ENCODE assay signal across 26 cellular contexts in genomic region chr4:119170195-119170594, GRCh38. TPM values are rescaled to one million over a fixed set of nuclear protein-coding genes. Genes with fewer than 3 reads are reported as not detected.
DNase-seq lines count a peak whose midpoint lies in the region; ATAC-seq, FAIRE-seq and TF ChIP-seq lines count a peak whose summit lies in the region.
"Had no signal": no experiment of that assay in that cellular context is flagged by ENCODE, and none has a peak within 500 bp of the region (broad histone marks: within the 10 kb centered on the region; RNA-seq: fewer than 3 reads in every experiment).

No MANE protein-coding gene starts in this region.

- H3K4me2 ChIP-seq in SK-N-SH = no peak overlapping the region
- H3K4me2 ChIP-seq: GM23338 had no signal

- CTCF ChIA-PET in SK-N-SH (lab: Yijun Ruan, JAX) = no interaction called here

- H3K4me3 ChIP-seq in SK-N-SH (ENCODE audit: low read depth in 2 of 2, low read length in 1 of 2) = no peak overlapping the region
- H3K4me3 ChIP-seq: GM23338 had no signal

- H4K20me1 ChIP-seq in SK-N-SH (ENCODE audit: insufficient read depth) = no peaks in the 10 kb centered on the region

- no peak overlapping the region for H3K27ac ChIP-seq in SK-N-SH (ENCODE audit: low read depth in 2 of 2, low read length in 1 of 2)
- H3K27ac ChIP-seq: 22Rv1, RWPE1 had no signal

- TF ChIP-seq EP300 in SK-N-SH (IDR thresholded peaks at IDR 0.05; ENCODE audit: borderline replicate concordance in 1 of 2, low read depth in 1 of 2, low read length in 1 of 2) = no peak

- no peaks in the 10 kb centered on the region for H3K27me3 ChIP-seq in SK-N-SH (ENCODE audit: insufficient read depth)

- peak; percentile 21; the same call in 1 of the 2 replicates for TF ChIP-seq CTCF in SK-N-SH (IDR thresholded peaks at IDR 0.05)
- TF ChIP-seq CTCF in HFFc6 (IDR thresholded peaks at IDR 0.05) = peak; percentile 44
- TF ChIP-seq CTCF in chondrocyte (IDR thresholded peaks at IDR 0.05) = peak; percentile 26

- H3K79me2 ChIP-seq in SK-N-SH (ENCODE audit: insufficient read depth) = no peaks in the 10 kb centered on the region

- no peak for TF ChIP-seq RAD21 in SK-N-SH (IDR thresholded peaks at IDR 0.05; ENCODE audit: low read length)

- H3K4me1 ChIP-seq in SK-N-SH (ENCODE audit: control insufficient read depth in 1 of 2, insufficient read depth in 2 of 2, low read depth in 1 of 2, low read length in 1 of 2) = no peaks in the 10 kb centered on the region

- H3F3A ChIP-seq in SK-N-SH (replicated peaks; ENCODE audit: insufficient read depth) = no peaks in the 10 kb centered on the region

- no peak for ATAC-seq in SK-N-SH treated with all-trans-retinoic acid at 6 μM for 48 hours
- no peak for ATAC-seq in GM21526 (IDR thresholded peaks at IDR 0.05; ENCODE audit: low FRiP score, unreplicated experiment)
- ATAC-seq: GM23338, Panc1 had no signal

- no peak for TF ChIP-seq POLR2A in H54 (IDR thresholded peaks at IDR 0.05; ENCODE audit: low read depth, low read length)

- DNase-seq in SK-N-SH (peak; percentile 12), HFFc6 (no peak), chondrocyte (ENCODE audit: low spot score) (no peak), kidney tubule cell (ENCODE audit: low spot score) (no peak), H54 (ENCODE audit: insufficient read length, low spot score) (no peak)
- DNase-seq: CD4-positive, CD25-positive, alpha-beta regulatory T cell; KBM-7; MM.1S; NCI-H1417; NCI-H1694; NCI-H2029 treated with DMSO at 0.1 percent for 48 hours; NCI-H226; NCI-H510A; NCI-H69; SHP77 treated with DMSO at 0.1 percent for 48 hours; SW 1271 had no signal

- H3K9me3 Mint-ChIP-seq in HFFc6 = no peaks in the 10 kb centered on the region
- H3K9me3 Mint-ChIP-seq in chondrocyte (ENCODE audit: low read depth) = peaks cover 15% of the 10 kb centered on the region
- H3K9me3 Mint-ChIP-seq: CD4-positive, CD25-positive, alpha-beta regulatory T cell; GM23338 had no signal

- H3K4me3 Mint-ChIP-seq in HFFc6 (no peak overlapping the region), chondrocyte (ENCODE audit: unreplicated experiment) (no peak overlapping the region)
- H3K4me3 Mint-ChIP-seq: CD4-positive, CD25-positive, alpha-beta regulatory T cell; GM23338 had no signal

- H3K27me3 Mint-ChIP-seq in HFFc6 (ENCODE audit: insufficient read depth) (no peaks in the 10 kb centered on the region), chondrocyte (ENCODE audit: low read depth) (no peaks in the 10 kb centered on the region)
- H3K27me3 Mint-ChIP-seq: CD4-positive, CD25-positive, alpha-beta regulatory T cell had no signal

- no peak for FAIRE-seq in H54 (lab: Jason Lieb, UNC)
- FAIRE-seq: D721Med, GM18507, HTR-8/SVneo had no signal

- no peaks in the 10 kb centered on the region for H3K36me3 Mint-ChIP-seq in HFFc6 (ENCODE audit: low read depth)
- peaks cover 2% of the 10 kb centered on the region for H3K36me3 Mint-ChIP-seq in chondrocyte (ENCODE audit: low read depth)
- H3K36me3 Mint-ChIP-seq: CD4-positive, CD25-positive, alpha-beta regulatory T cell had no signal

- H3K27ac Mint-ChIP-seq in HFFc6 (no peak overlapping the region), chondrocyte (ENCODE audit: unreplicated experiment) (no peak overlapping the region)
- H3K27ac Mint-ChIP-seq: CD4-positive, CD25-positive, alpha-beta regulatory T cell; GM23338 had no signal

- H3K36me3 ChIP-seq in SK-N-SH (replicated peaks in 1 of 2; ENCODE audit: control insufficient read depth in 1 of 2, insufficient read depth in 2 of 2, low read length in 1 of 2) = no peaks in the 10 kb centered on the region

- no peaks in the 10 kb centered on the region for H3K9me2 ChIP-seq in SK-N-SH

- no peak overlapping the region for H2AFZ ChIP-seq in SK-N-SH (ENCODE audit: low read depth)
- H2AFZ ChIP-seq: GM23338 had no signal

- no peak overlapping the region for H3K9ac ChIP-seq in SK-N-SH

- H3K9me3 ChIP-seq in SK-N-SH = no peaks in the 10 kb centered on the region

- H3K4me1 Mint-ChIP-seq in HFFc6 (ENCODE audit: low read depth) = peaks cover 12% of the 10 kb centered on the region
- H3K4me1 Mint-ChIP-seq in chondrocyte (ENCODE audit: low read depth) = no peaks in the 10 kb centered on the region
- H3K4me1 Mint-ChIP-seq: CD4-positive, CD25-positive, alpha-beta regulatory T cell; GM23338 had no signal

- POLR2A ChIA-PET in SK-N-SH (lab: Yijun Ruan, JAX) = no interaction called here

TF ChIP-seq in SK-N-SH, 30 proteins besides CTCF, POLR2A, EP300 and RAD21:
- TF ChIP-seq USF1 (IDR thresholded peaks at IDR 0.05; ENCODE audit: borderline replicate concordance, low read depth) = no peak

TF ChIP-seq in SK-N-SH treated with all-trans-retinoic acid at 6 μM for 48 hours, 23 proteins besides CTCF, POLR2A, EP300 and RAD21:
- TF ChIP-seq TCF4 (CRISPR knock-in tag; IDR thresholded peaks at IDR 0.05; ENCODE audit: borderline replicate concordance) = no peak

RNA-seq across cellular contexts. Expression of gene MYOZ2, which starts 34.6 kb away (rescaled TPM):
- 0.26 and 0.62 TPM in 2 replicates for polyA plus RNA-seq in SK-N-SH (2012; rRNA removed)
- polyA plus RNA-seq in SK-N-SH (2012; cell fraction: cytosol; rRNA removed) = 0.68 TPM in 2 replicates
- polyA plus RNA-seq in SK-N-SH (2012; cell fraction: nucleus; rRNA removed) = 0.67 and 1.2 TPM in 2 replicates
- total RNA-seq in HFFc6 (2021; fragmentation: NEBNext Ultra II Directional; extraction: Animal tissue kit (Norgen Biotek cat#: 25700)) = under 1 TPM; 0.28 to 0.71 (median 0.37) TPM
- total RNA-seq in chondrocyte = 0.13 to 0.35 TPM in 2 of 3 replicates, not detected in the other
- total RNA-seq: CD4-positive, CD25-positive, alpha-beta regulatory T cell; G401; GM23338 had no signal
- polyA plus RNA-seq: GM23338 had no signal

RNA-seq across cellular contexts. Expression of gene USP53, which starts 42.3 kb away (rescaled TPM):
- 8.1 and 14.9 TPM in 2 replicates for polyA plus RNA-seq in SK-N-SH (2012; rRNA removed)
- polyA plus RNA-seq in SK-N-SH (2012; cell fraction: cytosol; rRNA removed) = 11.9 and 14.9 TPM in 2 replicates
- 14.0 and 32.6 TPM in 2 replicates for polyA plus RNA-seq in SK-N-SH (2012; cell fraction: nucleus; rRNA removed)
- 100 to 1,000 TPM; 113 to 187 (median 120) TPM for total RNA-seq in HFFc6 (2021; fragmentation: NEBNext Ultra II Directional; extraction: Animal tissue kit (Norgen Biotek cat#: 25700))
- total RNA-seq in chondrocyte = 20.0 to 22.3 TPM (median 20.0 TPM) in 3 replicates
